Comparison of ENCODE assay signal across 9 cellular contexts in the genomic region with DNA sequence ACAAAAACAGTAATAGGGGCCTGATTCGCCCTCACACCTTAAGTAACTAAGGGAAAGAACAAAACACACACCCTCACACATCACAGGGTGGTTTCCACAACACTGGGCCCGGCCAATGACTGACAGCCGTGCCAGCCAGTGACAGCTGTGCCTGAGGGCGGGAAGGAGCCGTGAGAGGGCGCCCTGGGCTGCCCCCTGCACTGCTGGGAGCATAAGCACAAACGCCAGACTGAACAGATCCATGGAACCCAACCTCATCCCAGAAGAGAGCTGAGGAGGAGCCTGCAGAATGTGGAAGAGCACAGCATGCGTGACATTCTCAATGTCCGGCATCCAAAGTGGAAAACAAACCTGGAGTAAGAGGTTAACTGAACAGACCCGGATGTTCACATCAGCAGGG. TPM values are rescaled to one million over a fixed set of nuclear protein-coding genes. Genes with fewer than 3 reads are reported as not detected.
DNase-seq lines count a peak whose midpoint lies in the region; ATAC-seq and TF ChIP-seq lines count a peak whose summit lies in the region.
"Had no signal": no experiment of that assay in that cellular context is flagged by ENCODE, and none has a peak within 500 bp of the region (broad histone marks: within the 10 kb centered on the region; RNA-seq: fewer than 3 reads in every experiment).

No MANE protein-coding gene starts in this region.

- peak; percentile 99 for ATAC-seq in GM23338
- ATAC-seq in sciatic nerve: peak; percentile 85
- ATAC-seq in HG02973 (IDR thresholded peaks at IDR 0.05; ENCODE audit: unreplicated experiment): no peak
- no peak for ATAC-seq in HG02870 (IDR thresholded peaks at IDR 0.05; ENCODE audit: unreplicated experiment)

- H4K20me1 ChIP-seq in GM23338 (replicated peaks; ENCODE audit: insufficient read depth): peaks cover 47% of the 10 kb centered on the region

- no peak overlapping the region for H2AFZ ChIP-seq in GM23338

- H3K4me3 ChIP-seq in GM23338: no peak overlapping the region
- H3K4me3 ChIP-seq: cardiac muscle cell had no signal

- no peaks in the 10 kb centered on the region for H3K4me1 ChIP-seq in GM23338 (ENCODE audit: insufficient read depth)

- peaks cover 9% of the 10 kb centered on the region for H3K27me3 Mint-ChIP-seq in GM23338 (ENCODE audit: insufficient read depth, low read depth, poor library complexity)

- TF ChIP-seq CTCF in GM23338 (conservative IDR thresholded peaks at IDR 0.05; ENCODE audit: low read depth in 2 of 2): no peak; a peak in 1 of 4 replicates

- intact Hi-C loops in sciatic nerve (cut with DNase I): no loop called here

- H3K4me1 Mint-ChIP-seq in GM23338: no peaks in the 10 kb centered on the region

- H3K4me2 ChIP-seq in GM23338: no peak overlapping the region

- H3K36me3 Mint-ChIP-seq in GM23338 (ENCODE audit: low read depth): peaks cover 83% of the 10 kb centered on the region

- H3K4me3 Mint-ChIP-seq in GM23338: no peak overlapping the region

- peaks cover 68% of the 10 kb centered on the region for H3K79me2 ChIP-seq in GM23338 (replicated peaks; ENCODE audit: insufficient read depth)

- peaks cover 53% of the 10 kb centered on the region for H3K36me3 ChIP-seq in GM23338 (ENCODE audit: insufficient read depth)

- H3K27me3 ChIP-seq in GM23338 (ENCODE audit: insufficient read depth): no peaks in the 10 kb centered on the region
- H3K27me3 ChIP-seq: cardiac muscle cell had no signal

- H3K9me3 Mint-ChIP-seq in GM23338: peaks cover 4% of the 10 kb centered on the region

- H3K27ac ChIP-seq in GM23338 (ENCODE audit: low read depth): no peak overlapping the region
- H3K27ac ChIP-seq: cardiac muscle cell had no signal

- H3K9me2 ChIP-seq in GM23338 (ENCODE audit: insufficient read depth): no peaks in the 10 kb centered on the region

- DNase-seq in GM23338 (ENCODE audit: low spot score) (peak; percentile 65), fibroblast of peridontal ligament (ENCODE audit: extremely low read depth) (peak; percentile 23), sciatic nerve (ENCODE audit: low spot score) (no peak), NCI-H446 treated with DMSO at 0.1 percent for 48 hours (lab: John Stamatoyannopoulos, UW) (no peak), foreskin melanocyte (no peak)
- peak; percentile 45 for DNase-seq in activated CD8-positive, alpha-beta memory T cell treated with anti-CD3 and anti-CD28 coated beads, Interleukin-2, amount 50 U/mL, for 24 hours (ENCODE audit: extremely low read depth)

- H3K27ac Mint-ChIP-seq in GM23338: no peak overlapping the region

- H3F3A ChIP-seq in GM23338 (replicated peaks; ENCODE audit: low read depth): peaks cover 19% of the 10 kb centered on the region

TF ChIP-seq in GM23338, 12 proteins besides CTCF, POLR2A, EP300 and RAD21:
- TF ChIP-seq POLR2AphosphoS5 (IDR thresholded peaks at IDR 0.05; ENCODE audit: low read depth): no peak
- TF ChIP-seq CREB1 (CRISPR knock-in tag; IDR thresholded peaks at IDR 0.05; ENCODE audit: low read depth): no peak
- TF ChIP-seq ZNF114 (CRISPR knock-in tag; IDR thresholded peaks at IDR 0.05): no peak
- TF ChIP-seq STAT1 (IDR thresholded peaks at IDR 0.05; ENCODE audit: unreplicated experiment): no peak

RNA-seq across cellular contexts. Expression of gene CSNK1D, which starts 16.0 kb away (rescaled TPM):
- 48.4 and 66.4 TPM in 2 replicates for total RNA-seq in GM23338 (2014; rRNA removed; shearing (Covaris generic))
- 43.5 and 55.3 TPM in 2 replicates for polyA plus RNA-seq in GM23338 (2016; fragmentation: Nextera tagmentation; extraction: Ambion mirVana)
- total RNA-seq in sciatic nerve: 152 TPM

RNA-seq across cellular contexts. Expression of gene SLC16A3, which starts 28.6 kb away (rescaled TPM):
- total RNA-seq in GM23338 (2014; rRNA removed; shearing (Covaris generic)): 10.6 and 14.4 TPM in 2 replicates
- 2.9 and 3.5 TPM in 2 replicates for polyA plus RNA-seq in GM23338 (2016; fragmentation: Nextera tagmentation; extraction: Ambion mirVana)
- 53.1 TPM for total RNA-seq in sciatic nerve

RNA-seq across cellular contexts. Expression of gene CCDC57, which starts 44.8 kb away (rescaled TPM):
- total RNA-seq in GM23338 (2014; rRNA removed; shearing (Covaris generic)): 6.7 and 16.3 TPM in 2 replicates
- polyA plus RNA-seq in GM23338 (2016; fragmentation: Nextera tagmentation; extraction: Ambion mirVana): 6.4 and 7.0 TPM in 2 replicates
- 50.6 TPM for total RNA-seq in sciatic nerve

RNA-seq across cellular contexts. Expression of gene CD7, which starts 59.9 kb away (rescaled TPM):
- 0.42 and 0.58 TPM in 2 replicates for total RNA-seq in GM23338 (2014; rRNA removed; shearing (Covaris generic))
- polyA plus RNA-seq in GM23338 (2016; fragmentation: Nextera tagmentation; extraction: Ambion mirVana): 0.44 TPM in 1 of 2 replicates, not detected in the other
- total RNA-seq in sciatic nerve: 2.5 TPM
- total RNA-seq: cardiac muscle cell had no signal

Comparison
In these comparisons a context has a peak if more than half of its experiments do, and no peak if none do; other contexts are left out.
1. ATAC-seq: peak in GM23338 (single experiment) and sciatic nerve (single experiment); none in HG02973 (single experiment) and HG02870 (single experiment).
2. DNase-seq: peak in GM23338 (single experiment), activated CD8-positive, alpha-beta memory T cell treated with anti-CD3 and anti-CD28 coated beads, Interleukin-2, amount 50 U/mL, for 24 hours (single experiment) and fibroblast of peridontal ligament (single experiment); none in sciatic nerve (single experiment), NCI-H446 treated with DMSO at 0.1 percent for 48 hours (single experiment) and foreskin melanocyte (single experiment).